ENCODE assay signal across 19 cellular contexts in genomic region chr2:117972466-117973123, GRCh38. TPM values are rescaled to one million over a fixed set of nuclear protein-coding genes. Genes with fewer than 3 reads are reported as not detected.
DNase-seq lines count a peak whose midpoint lies in the region; ATAC-seq and TF ChIP-seq lines count a peak whose summit lies in the region.
"Had no signal": no experiment of that assay in that cellular context is flagged by ENCODE, and none has a peak within 500 bp of the region (broad histone marks: within the 10 kb centered on the region; RNA-seq: fewer than 3 reads in every experiment).

No MANE protein-coding gene starts in this region.

- DNase-seq in HCEC 1CT (peak; percentile 38), fibroblast of the aortic adventitia (ENCODE audit: low read depth) (peak; percentile 41), retinal pigment epithelial cell (ENCODE audit: low read depth) (peak; percentile 62), left cardiac atrium (no peak), A673 (ENCODE audit: low spot score) (no peak)
- DNase-seq: activated CD4-positive, alpha-beta T cell treated with anti-CD3 and anti-CD28 coated beads, Interleukin-2, amount 10 ng/mL, durations not matched to agents 24 days and 14 days; activated effector memory CD4-positive, alpha-beta T cell treated with anti-CD3 and anti-CD28 coated beads, Interleukin-2, amount 50 U/mL, for 16 hours; activated naive CD8-positive, alpha-beta T cell treated with anti-CD3 and anti-CD28 coated beads, Interleukin-2, amount 50 U/mL, for 24 hours; caudate nucleus; glutamatergic neuron; KG1; NCI-H187 treated with DMSO at 0.1 percent for 48 hours; NCI-H345; T-helper 17 cell had no signal

- POLR2A ChIA-PET in A673 (lab: Charles Lee; ENCODE audit: low non-redundant PET): no interaction called here

- no TSS peak for BruUV-seq in A673 (replicated peaks; lab: Mats Ljungman, UMichigan)

- intact Hi-C loops in left cardiac atrium (cut with DNase I) (no loop called here), A673 (cut with micrococcal nuclease; ENCODE audit: unreplicated experiment) (no loop called here)

- CTCF ChIA-PET in A673 (lab: Charles Lee): no interaction called here

- TF ChIP-seq CTCF in fibroblast of the aortic adventitia (IDR thresholded peaks at IDR 0.05; ENCODE audit: insufficient read depth, low read length) (no peak), retinal pigment epithelial cell (conservative IDR thresholded peaks at IDR 0.05; ENCODE audit: low read depth, low read length) (peak; percentile 37), A673 (conservative IDR thresholded peaks at IDR 0.05; ENCODE audit: low read depth, low read length) (no peak)

- peak; percentile 26 for ATAC-seq in SK-N-SH treated with all-trans-retinoic acid at 6 μM for 48 hours
- ATAC-seq in GM21390 (IDR thresholded peaks at IDR 0.05; ENCODE audit: unreplicated experiment): no peak
- no peak for ATAC-seq in left cardiac atrium
- ATAC-seq: activated naive CD8-positive, alpha-beta T cell treated with anti-CD3 and anti-CD28 coated beads, Interleukin-2, amount 50 U/mL, for 24 hours; esophagus mucosa; T-helper 17 cell had no signal

- peaks cover 5% of the 10 kb centered on the region for H3K36me3 ChIP-seq in A673 (ENCODE audit: insufficient read depth, low read length, poor library complexity, severe bottlenecking)
- H3K36me3 ChIP-seq: neural progenitor cell had no signal

- no peak overlapping the region for H3K27ac ChIP-seq in A673 (ENCODE audit: low read depth, low read length, poor library complexity, severe bottlenecking)
- H3K27ac ChIP-seq: BLaER1 treated with 17β-estradiol and CSF1 and Interleukin-3, amounts not matched to agents 10 nM and 100 nM; neural progenitor cell had no signal

- no peaks in the 10 kb centered on the region for H3K4me1 ChIP-seq in A673 (ENCODE audit: insufficient read depth, low read length, poor library complexity, severe bottlenecking)
- H3K4me1 ChIP-seq: neural progenitor cell had no signal

- H3K27me3 ChIP-seq in A673 (replicated peaks; ENCODE audit: insufficient read depth, low read depth, low read length, poor library complexity): no peaks in the 10 kb centered on the region
- H3K27me3 ChIP-seq: BLaER1 treated with 17β-estradiol and CSF1 and Interleukin-3, amounts not matched to agents 10 nM and 100 nM; neural progenitor cell had no signal

- H3K4me3 ChIP-seq in fibroblast of the aortic adventitia (ENCODE audit: low read depth, low read length): no peak overlapping the region
- H3K4me3 ChIP-seq in retinal pigment epithelial cell (ENCODE audit: low read length): no peak overlapping the region
- no peak overlapping the region for H3K4me3 ChIP-seq in A673 (ENCODE audit: low read depth, low read length, poor library complexity, severe bottlenecking)
- H3K4me3 ChIP-seq: BLaER1 treated with 17β-estradiol and CSF1 and Interleukin-3, amounts not matched to agents 10 nM and 100 nM; neural progenitor cell had no signal

- no peaks in the 10 kb centered on the region for H3K9me3 ChIP-seq in A673 (ENCODE audit: low read depth, low read length, poor library complexity, severe bottlenecking)
- H3K9me3 ChIP-seq: BLaER1 treated with 17β-estradiol and CSF1 and Interleukin-3, amounts not matched to agents 10 nM and 100 nM had no signal

TF ChIP-seq in SK-N-SH treated with all-trans-retinoic acid at 6 μM for 48 hours, 23 proteins besides CTCF, POLR2A, EP300 and RAD21:
- TF ChIP-seq CSDC2 (CRISPR knock-in tag; IDR thresholded peaks at IDR 0.05): peak; percentile 72; the same call in 1 of the 2 replicates
- 0 out of 2 replicates have a peak, but pooled peaks have one; percentile 61 for TF ChIP-seq SNAI2 (CRISPR knock-in tag; IDR thresholded peaks at IDR 0.05)
- 0 out of 2 replicates have a peak, but pooled peaks have one; percentile 18 for TF ChIP-seq PATZ1 (CRISPR knock-in tag; IDR thresholded peaks at IDR 0.05; ENCODE audit: borderline replicate concordance)
- no peak for TF ChIP-seq ZC3H10 (CRISPR knock-in tag; IDR thresholded peaks at IDR 0.05)
- no peak; the same call in 1 of the 2 replicates for TF ChIP-seq ISL1 (CRISPR knock-in tag; IDR thresholded peaks at IDR 0.05)
- TF ChIP-seq ZFP30 (CRISPR knock-in tag; IDR thresholded peaks at IDR 0.05): no peak
- TF ChIP-seq ZFP3 (CRISPR knock-in tag; IDR thresholded peaks at IDR 0.05): 0 out of 2 replicates have a peak, but pooled peaks have one; percentile 28

RNA-seq across cellular contexts. Expression of gene CCDC93, which starts 41.3 kb away (rescaled TPM):
- total RNA-seq in fibroblast of the aortic adventitia (ENCODE audit: low replicate concordance): 23.9 and 30.5 TPM in 2 replicates
- 10 to 100 TPM; 18.3 to 24.6 TPM for total RNA-seq in left cardiac atrium
- 27.2 and 28.8 TPM in 2 replicates for total RNA-seq in A673 (2021)

Comparison
In these comparisons a context has a peak if more than half of its experiments do, and no peak if none do; other contexts are left out.
1. DNase-seq: peak in HCEC 1CT (single experiment), fibroblast of the aortic adventitia (single experiment) and retinal pigment epithelial cell (single experiment); none in left cardiac atrium (single experiment) and A673 (single experiment).